ENCODE assay signal across 2 cellular contexts in genomic region chr6:68326762-68327161, GRCh38.
TF ChIP-seq lines count a peak whose summit lies in the region.

No MANE protein-coding gene starts in this region.

TF ChIP-seq in GM23338, 12 proteins besides CTCF, POLR2A, EP300 and RAD21 (continued from another document):
- TF ChIP-seq REST (IDR thresholded peaks at IDR 0.05; ENCODE audit: unreplicated experiment): no peak
- TF ChIP-seq, protein P1, sequence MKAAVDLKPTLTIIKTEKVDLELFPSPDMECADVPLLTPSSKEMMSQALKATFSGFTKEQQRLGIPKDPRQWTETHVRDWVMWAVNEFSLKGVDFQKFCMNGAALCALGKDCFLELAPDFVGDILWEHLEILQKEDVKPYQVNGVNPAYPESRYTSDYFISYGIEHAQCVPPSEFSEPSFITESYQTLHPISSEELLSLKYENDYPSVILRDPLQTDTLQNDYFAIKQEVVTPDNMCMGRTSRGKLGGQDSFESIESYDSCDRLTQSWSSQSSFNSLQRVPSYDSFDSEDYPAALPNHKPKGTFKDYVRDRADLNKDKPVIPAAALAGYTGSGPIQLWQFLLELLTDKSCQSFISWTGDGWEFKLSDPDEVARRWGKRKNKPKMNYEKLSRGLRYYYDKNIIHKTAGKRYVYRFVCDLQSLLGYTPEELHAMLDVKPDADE (IDR thresholded peaks at IDR 0.05): no peak

TF ChIP-seq in K562, 482 proteins besides CTCF, POLR2A, EP300 and RAD21 (continued from another document):
- TF ChIP-seq ZBTB40 (IDR thresholded peaks at IDR 0.05) (no peak), ZBTB40 (CRISPR knock-in tag; IDR thresholded peaks at IDR 0.05) (no peak), MAFF (IDR thresholded peaks at IDR 0.05; ENCODE audit: low read length) (no peak), IRF2 (CRISPR knock-in tag; IDR thresholded peaks at IDR 0.05) (no peak), EP400 (IDR thresholded peaks at IDR 0.05) (no peak), ZNF655 (CRISPR knock-in tag; IDR thresholded peaks at IDR 0.05) (no peak), SLC30A9 (CRISPR knock-in tag; IDR thresholded peaks at IDR 0.05) (no peak), DDX20 (tag; IDR thresholded peaks at IDR 0.05; ENCODE audit: low read depth) (no peak), RFX5 (IDR thresholded peaks at IDR 0.05; ENCODE audit: low read depth, low read length) (no peak)
- TF ChIP-seq, protein P2, sequence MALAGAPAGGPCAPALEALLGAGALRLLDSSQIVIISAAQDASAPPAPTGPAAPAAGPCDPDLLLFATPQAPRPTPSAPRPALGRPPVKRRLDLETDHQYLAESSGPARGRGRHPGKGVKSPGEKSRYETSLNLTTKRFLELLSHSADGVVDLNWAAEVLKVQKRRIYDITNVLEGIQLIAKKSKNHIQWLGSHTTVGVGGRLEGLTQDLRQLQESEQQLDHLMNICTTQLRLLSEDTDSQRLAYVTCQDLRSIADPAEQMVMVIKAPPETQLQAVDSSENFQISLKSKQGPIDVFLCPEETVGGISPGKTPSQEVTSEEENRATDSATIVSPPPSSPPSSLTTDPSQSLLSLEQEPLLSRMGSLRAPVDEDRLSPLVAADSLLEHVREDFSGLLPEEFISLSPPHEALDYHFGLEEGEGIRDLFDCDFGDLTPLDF (CRISPR knock-in tag; IDR thresholded peaks at IDR 0.05): no peak
TF ChIP-seq in K562: peak in this region for 0.
